ENCODE assay signal across 15 cellular contexts in the genomic region with DNA sequence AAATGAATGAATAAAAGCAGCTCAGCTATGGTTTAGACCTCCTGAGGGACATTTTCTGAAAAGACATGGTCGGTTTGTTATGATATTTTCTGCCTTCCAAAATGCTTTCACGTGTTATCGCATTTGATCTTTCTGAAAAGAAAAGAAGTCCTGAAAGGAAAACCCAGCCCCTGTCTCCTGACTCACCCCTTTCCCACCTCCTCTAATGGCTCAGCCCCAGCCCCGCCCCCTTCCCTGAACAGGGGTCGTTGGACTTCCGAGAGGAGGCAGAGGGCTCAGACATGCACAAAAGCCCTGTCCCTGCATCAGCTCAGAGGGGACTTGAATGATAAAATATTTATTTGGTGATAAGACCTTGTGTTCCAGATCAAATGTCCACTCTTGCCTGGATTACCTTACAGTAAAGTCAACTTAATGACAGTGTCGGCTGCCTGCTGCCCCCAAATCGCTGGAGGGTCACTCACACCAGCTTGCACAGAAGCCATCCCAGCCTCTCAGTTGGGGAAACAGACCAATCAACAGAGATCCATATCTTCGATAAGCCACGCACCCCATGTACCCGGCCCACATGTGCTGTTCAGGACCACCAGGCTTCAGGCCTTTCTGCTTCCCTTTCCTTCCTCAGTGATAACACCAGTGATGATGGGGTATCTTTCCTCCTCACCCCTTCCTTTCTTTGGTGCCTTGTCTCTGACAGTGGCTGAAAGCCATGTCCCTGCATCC.
A peak's percentile ranks its signal among the peaks of the same experiment; 100 is the strongest.
DNase-seq lines count a peak whose midpoint lies in the region; ATAC-seq, FAIRE-seq and TF ChIP-seq lines count a peak whose summit lies in the region.
"Had no signal": no experiment of that assay in that cellular context is flagged by ENCODE, and none has a peak within 500 bp of the region (broad histone marks: within the 10 kb centered on the region; RNA-seq: fewer than 3 reads in every experiment).

No MANE protein-coding gene starts in this region.

- H4K20me1 ChIP-seq in HepG2 (ENCODE audit: insufficient read depth, low read length), result no peaks in the 10 kb centered on the region

- H2AFZ ChIP-seq in HepG2 (ENCODE audit: low read length) (no peak overlapping the region), parathyroid adenoma (peak overlapping the region; percentile 68)

- H3K4me3 ChIP-seq in HepG2 (replicated peaks in 1 of 3; ENCODE audit: insufficient read depth in 1 of 3, low read depth in 2 of 3, low read length in 3 of 3), result peak overlapping the region in 2 of 3 experiments; percentile 20 to 33; a peak in 1 of 6 replicates
- no peak overlapping the region for H3K4me3 ChIP-seq in right lobe of liver
- H3K4me3 ChIP-seq in parathyroid adenoma (ENCODE audit: low read depth, low read length), result no peak overlapping the region
- H3K4me3 ChIP-seq: lung, Peyer's patch had no signal

- H3K79me2 ChIP-seq in HepG2 (ENCODE audit: insufficient read depth, low read length) (no peaks in the 10 kb centered on the region), parathyroid adenoma (no peaks in the 10 kb centered on the region)

- no peak for DNase-seq in HepG2 (ENCODE audit: low spot score)
- DNase-seq in right lobe of liver, result no peak
- DNase-seq in glutamatergic neuron, result peak; percentile 29
- no peak for DNase-seq in NCI-H510A (lab: John Stamatoyannopoulos, UW)
- no peak for DNase-seq in frontal cortex (ENCODE audit: low spot score in 2 of 2)
- DNase-seq: CD8-positive, alpha-beta memory T cell; NCI-H187 treated with DMSO at 0.1 percent for 48 hours; Peyer's patch; stimulated activated naive CD4-positive, alpha-beta T cell treated with Interleukin-2 at 50 U/mL for 16 hours had no signal

- BruUV-seq in HepG2 (replicated peaks; lab: Mats Ljungman, UMichigan), result no TSS peak

- H3K4me1 Mint-ChIP-seq in glutamatergic neuron (ENCODE audit: low read depth, unreplicated experiment), result peaks cover 23% of the 10 kb centered on the region
- H3K4me1 Mint-ChIP-seq: CD8-positive, alpha-beta memory T cell had no signal

- no peak for ATAC-seq in HepG2
- no peak for ATAC-seq in right lobe of liver
- no peak for ATAC-seq in GM18519 (IDR thresholded peaks at IDR 0.05; ENCODE audit: low FRiP score, unreplicated experiment)
- ATAC-seq in HG03159 (IDR thresholded peaks at IDR 0.05; ENCODE audit: unreplicated experiment), result no peak

- H3K9me3 ChIP-seq in HepG2 (ENCODE audit: low read length) (no peaks in the 10 kb centered on the region), right lobe of liver (no peaks in the 10 kb centered on the region), parathyroid adenoma (ENCODE audit: control insufficient read depth, low read length) (no peaks in the 10 kb centered on the region)
- H3K9me3 ChIP-seq: Peyer's patch had no signal

- in situ Hi-C loops in HepG2 (cut with HindIII; ENCODE audit: extremely low pct_ligation_motif_present, low pct_unique_long_range_greater_than_20kb), result no loop called here

- intact Hi-C loops in HepG2 (cut with micrococcal nuclease; ENCODE audit: unreplicated experiment) (no loop called here), right lobe of liver (cut with DNase I) (loop anchor here (10.0 kb wide), 2 partner anchors 138 to 268 kb away; no protein-coding TSS in a partner anchor)

- H3K27me3 ChIP-seq in HepG2 (ENCODE audit: control insufficient read depth in 1 of 2, insufficient read depth in 2 of 2, low read length in 2 of 2) (peaks cover 2 to 48% of the 10 kb centered on the region in 2 experiments; a peak in 3 of 5 replicates), right lobe of liver (no peaks in the 10 kb centered on the region), parathyroid adenoma (ENCODE audit: control insufficient read depth, insufficient read depth, low read length) (no peaks in the 10 kb centered on the region)
- H3K27me3 ChIP-seq: Peyer's patch had no signal

- H3K4me3 Mint-ChIP-seq in glutamatergic neuron (ENCODE audit: unreplicated experiment), result no peak overlapping the region
- H3K4me3 Mint-ChIP-seq: CD8-positive, alpha-beta memory T cell had no signal

- H3K36me3 ChIP-seq in HepG2 (replicated peaks in 1 of 2; ENCODE audit: control insufficient read depth in 1 of 2, insufficient read depth in 2 of 2, low read length in 2 of 2) (no peaks in the 10 kb centered on the region), right lobe of liver (no peaks in the 10 kb centered on the region), parathyroid adenoma (ENCODE audit: control insufficient read depth, insufficient read depth, low read length) (no peaks in the 10 kb centered on the region)
- H3K36me3 ChIP-seq: Peyer's patch had no signal

- peaks cover 55% of the 10 kb centered on the region for H3K4me1 ChIP-seq in HepG2 (ENCODE audit: insufficient read depth, low read length)
- H3K4me1 ChIP-seq in right lobe of liver, result peaks cover 0 to 15% (median 0%) of the 10 kb centered on the region in 4 donors
- H3K4me1 ChIP-seq in parathyroid adenoma, result peaks cover 16% of the 10 kb centered on the region

- H3K36me3 Mint-ChIP-seq in glutamatergic neuron (ENCODE audit: unreplicated experiment), result no peaks in the 10 kb centered on the region
- H3K36me3 Mint-ChIP-seq: CD8-positive, alpha-beta memory T cell had no signal

- TF ChIP-seq RAD21 in HepG2 (CRISPR knock-in tag; IDR thresholded peaks at IDR 0.05), result no peak

- FAIRE-seq in HepG2 (lab: Jason Lieb, UNC), result no peak
- no peak for FAIRE-seq in frontal cortex (lab: Jason Lieb, UNC)
- FAIRE-seq: A204.1, HTR-8/SVneo had no signal

- H3K27ac Mint-ChIP-seq in glutamatergic neuron (ENCODE audit: unreplicated experiment), result no peak overlapping the region

- TF ChIP-seq POLR2A in HepG2 (IDR thresholded peaks at IDR 0.05; ENCODE audit: insufficient read depth in 1 of 2, low read depth in 2 of 2, low read length in 2 of 2), result no peak
- TF ChIP-seq POLR2A in right lobe of liver (IDR thresholded peaks at IDR 0.05), result no peak

- WGBS in HepG2 (ENCODE audit: low lambda C conversion rate), result 35% methylated on average over 11 of the region's 11 CpGs
- 74% methylated on average over 7 of the region's 11 CpGs for WGBS in right lobe of liver (ENCODE audit: insufficient coverage, low coverage, low lambda C conversion rate, missing lambda C conversion rate)

- TF ChIP-seq EP300 in HepG2 (IDR thresholded peaks at IDR 0.05; ENCODE audit: low read depth in 2 of 2, low read length in 2 of 2) (no peak), HepG2 (CRISPR knock-in tag; IDR thresholded peaks at IDR 0.05; ENCODE audit: borderline replicate concordance) (no peak)

- H3K9me3 Mint-ChIP-seq in glutamatergic neuron (ENCODE audit: unreplicated experiment), result peaks cover 3% of the 10 kb centered on the region
- H3K9me3 Mint-ChIP-seq: CD8-positive, alpha-beta memory T cell had no signal

- H3K9ac ChIP-seq in HepG2 (ENCODE audit: insufficient read depth, low read depth, low read length), result no peak overlapping the region
- H3K9ac ChIP-seq in parathyroid adenoma, result no peak overlapping the region

- POLR2A ChIA-PET in HepG2 (lab: Yijun Ruan, JAX), result no interaction called here

- H3K27ac ChIP-seq in HepG2 (ENCODE audit: extremely low read length, insufficient read depth, low read length), result no peak overlapping the region
- H3K27ac ChIP-seq in right lobe of liver, result no peak overlapping the region
- peak overlapping the region; percentile 24 for H3K27ac ChIP-seq in parathyroid adenoma

- CTCF ChIA-PET in HepG2 (lab: Yijun Ruan, JAX; ENCODE audit: low intra/inter-chr PET ratio, low total read pairs), result no interaction called here

- TF ChIP-seq CTCF in HepG2 (CRISPR knock-in tag; IDR thresholded peaks at IDR 0.05) (no peak), right lobe of liver (IDR thresholded peaks at IDR 0.05) (no peak), glutamatergic neuron (IDR thresholded peaks at IDR 0.05; ENCODE audit: partially characterized antibody, unreplicated experiment) (no peak), parathyroid adenoma (IDR thresholded peaks at IDR 0.05) (no peak)

- H3K27me3 Mint-ChIP-seq in glutamatergic neuron (ENCODE audit: unreplicated experiment), result peaks cover 2% of the 10 kb centered on the region
- H3K27me3 Mint-ChIP-seq: CD8-positive, alpha-beta memory T cell had no signal

- H3K4me2 ChIP-seq in HepG2 (ENCODE audit: low read depth, low read length), result peak overlapping the region; percentile 75; the same call in 1 of the 2 replicates
- H3K4me2 ChIP-seq in parathyroid adenoma (ENCODE audit: low read length), result no peak overlapping the region

TF ChIP-seq in HepG2, 621 proteins besides CTCF, POLR2A, EP300 and RAD21 (continues in another document):
- TF ChIP-seq, protein P1, sequence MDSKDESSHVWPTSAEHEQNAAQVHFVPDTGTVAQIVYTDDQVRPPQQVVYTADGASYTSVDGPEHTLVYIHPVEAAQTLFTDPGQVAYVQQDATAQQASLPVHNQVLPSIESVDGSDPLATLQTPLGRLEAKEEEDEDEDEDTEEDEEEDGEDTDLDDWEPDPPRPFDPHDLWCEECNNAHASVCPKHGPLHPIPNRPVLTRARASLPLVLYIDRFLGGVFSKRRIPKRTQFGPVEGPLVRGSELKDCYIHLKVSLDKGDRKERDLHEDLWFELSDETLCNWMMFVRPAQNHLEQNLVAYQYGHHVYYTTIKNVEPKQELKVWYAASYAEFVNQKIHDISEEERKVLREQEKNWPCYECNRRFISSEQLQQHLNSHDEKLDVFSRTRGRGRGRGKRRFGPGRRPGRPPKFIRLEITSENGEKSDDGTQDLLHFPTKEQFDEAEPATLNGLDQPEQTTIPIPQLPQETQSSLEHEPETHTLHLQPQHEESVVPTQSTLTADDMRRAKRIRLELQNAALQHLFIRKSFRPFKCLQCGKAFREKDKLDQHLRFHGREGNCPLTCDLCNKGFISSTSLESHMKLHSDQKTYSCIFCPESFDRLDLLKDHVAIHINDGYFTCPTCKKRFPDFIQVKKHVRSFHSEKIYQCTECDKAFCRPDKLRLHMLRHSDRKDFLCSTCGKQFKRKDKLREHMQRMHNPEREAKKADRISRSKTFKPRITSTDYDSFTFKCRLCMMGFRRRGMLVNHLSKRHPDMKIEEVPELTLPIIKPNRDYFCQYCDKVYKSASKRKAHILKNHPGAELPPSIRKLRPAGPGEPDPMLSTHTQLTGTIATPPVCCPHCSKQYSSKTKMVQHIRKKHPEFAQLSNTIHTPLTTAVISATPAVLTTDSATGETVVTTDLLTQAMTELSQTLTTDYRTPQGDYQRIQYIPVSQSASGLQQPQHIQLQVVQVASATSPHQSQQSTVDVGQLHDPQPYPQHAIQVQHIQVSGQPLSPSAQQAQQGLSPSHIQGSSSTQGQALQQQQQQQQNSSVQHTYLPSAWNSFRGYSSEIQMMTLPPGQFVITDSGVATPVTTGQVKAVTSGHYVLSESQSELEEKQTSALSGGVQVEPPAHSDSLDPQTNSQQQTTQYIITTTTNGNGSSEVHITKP (CRISPR knock-in tag; IDR thresholded peaks at IDR 0.05; ENCODE audit: low read depth), result peak; percentile 34; the same call in 1 of the 2 replicates

Comparison
In these comparisons a context has a peak if more than half of its experiments do, and no peak if none do; other contexts are left out.
1. H3K4me3 ChIP-seq: peak in HepG2 (2 of 3); none in right lobe of liver (0 of 3) and parathyroid adenoma (single experiment).